In genomic region chr16:79146-80054, GRCh38 we compare ENCODE assay signal across 1 cellular context.
TF ChIP-seq lines count a peak whose summit lies in the region.

No MANE protein-coding gene starts in this region.

TF ChIP-seq in HepG2, 621 proteins besides CTCF, POLR2A, EP300 and RAD21:
- TF ChIP-seq KDM2A (CRISPR knock-in tag; IDR thresholded peaks at IDR 0.05; ENCODE audit: borderline replicate concordance, low read depth) (peak; percentile 11; the same call in 1 of the 2 replicates), ZNF569 (CRISPR knock-in tag; IDR thresholded peaks at IDR 0.05; ENCODE audit: borderline replicate concordance) (no peak), AGO2 (optimal IDR thresholded peaks at IDR 0.05; ENCODE audit: low read depth, low read length) (peak; percentile 32), ZBTB4 (CRISPR knock-in tag; IDR thresholded peaks at IDR 0.05; ENCODE audit: borderline replicate concordance) (0 out of 2 replicates have a peak, but pooled peaks have one; percentile 8), ZNF207 (IDR thresholded peaks at IDR 0.05; ENCODE audit: borderline replicate concordance) (no peak), MIER2 (CRISPR knock-in tag; IDR thresholded peaks at IDR 0.05) (no peak)
